1 cellular context compared by ENCODE assay signal in genomic region chr18:73778052-73778395, GRCh38.
TF ChIP-seq lines count a peak whose summit lies in the region.

No MANE protein-coding gene starts in this region.

TF ChIP-seq in GM23338, 12 proteins besides CTCF, POLR2A, EP300 and RAD21 (continued from another document):
- TF ChIP-seq ZNF462 (CRISPR knock-in tag; IDR thresholded peaks at IDR 0.05) (no peak), EZH2 (IDR thresholded peaks at IDR 0.05; ENCODE audit: low read depth, unreplicated experiment) (no peak), REST (IDR thresholded peaks at IDR 0.05; ENCODE audit: unreplicated experiment) (no peak), JUNB (IDR thresholded peaks at IDR 0.05; ENCODE audit: unreplicated experiment) (no peak)
TF ChIP-seq in GM23338: peak in this region for 0.
